ENCODE assay signal across 1 cellular context in genomic region chr3:52087728-52088127, GRCh38.
A peak's percentile ranks its signal among the peaks of the same experiment; 100 is the strongest.
TF ChIP-seq lines count a peak whose summit lies in the region.

No MANE protein-coding gene starts in this region.

TF ChIP-seq in HepG2, 621 proteins besides CTCF, POLR2A, EP300 and RAD21:
- TF ChIP-seq, protein P1, sequence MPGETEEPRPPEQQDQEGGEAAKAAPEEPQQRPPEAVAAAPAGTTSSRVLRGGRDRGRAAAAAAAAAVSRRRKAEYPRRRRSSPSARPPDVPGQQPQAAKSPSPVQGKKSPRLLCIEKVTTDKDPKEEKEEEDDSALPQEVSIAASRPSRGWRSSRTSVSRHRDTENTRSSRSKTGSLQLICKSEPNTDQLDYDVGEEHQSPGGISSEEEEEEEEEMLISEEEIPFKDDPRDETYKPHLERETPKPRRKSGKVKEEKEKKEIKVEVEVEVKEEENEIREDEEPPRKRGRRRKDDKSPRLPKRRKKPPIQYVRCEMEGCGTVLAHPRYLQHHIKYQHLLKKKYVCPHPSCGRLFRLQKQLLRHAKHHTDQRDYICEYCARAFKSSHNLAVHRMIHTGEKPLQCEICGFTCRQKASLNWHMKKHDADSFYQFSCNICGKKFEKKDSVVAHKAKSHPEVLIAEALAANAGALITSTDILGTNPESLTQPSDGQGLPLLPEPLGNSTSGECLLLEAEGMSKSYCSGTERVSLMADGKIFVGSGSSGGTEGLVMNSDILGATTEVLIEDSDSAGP (CRISPR knock-in tag; IDR thresholded peaks at IDR 0.05; ENCODE audit: borderline replicate concordance) = 0 out of 2 replicates have a peak, but pooled peaks have one; percentile 25
- TF ChIP-seq, protein P2, sequence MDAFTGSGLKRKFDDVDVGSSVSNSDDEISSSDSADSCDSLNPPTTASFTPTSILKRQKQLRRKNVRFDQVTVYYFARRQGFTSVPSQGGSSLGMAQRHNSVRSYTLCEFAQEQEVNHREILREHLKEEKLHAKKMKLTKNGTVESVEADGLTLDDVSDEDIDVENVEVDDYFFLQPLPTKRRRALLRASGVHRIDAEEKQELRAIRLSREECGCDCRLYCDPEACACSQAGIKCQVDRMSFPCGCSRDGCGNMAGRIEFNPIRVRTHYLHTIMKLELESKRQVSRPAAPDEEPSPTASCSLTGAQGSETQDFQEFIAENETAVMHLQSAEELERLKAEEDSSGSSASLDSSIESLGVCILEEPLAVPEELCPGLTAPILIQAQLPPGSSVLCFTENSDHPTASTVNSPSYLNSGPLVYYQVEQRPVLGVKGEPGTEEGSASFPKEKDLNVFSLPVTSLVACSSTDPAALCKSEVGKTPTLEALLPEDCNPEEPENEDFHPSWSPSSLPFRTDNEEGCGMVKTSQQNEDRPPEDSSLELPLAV (CRISPR knock-in tag; conservative IDR thresholded peaks at IDR 0.05; ENCODE audit: low read depth) = no peak
- TF ChIP-seq ZNF383 (CRISPR knock-in tag; IDR thresholded peaks at IDR 0.05; ENCODE audit: borderline replicate concordance) = no peak
- TF ChIP-seq ZNF543 (CRISPR knock-in tag; IDR thresholded peaks at IDR 0.05) = no peak
- TF ChIP-seq HNF4A (CRISPR knock-in tag; IDR thresholded peaks at IDR 0.05) = peak; percentile 60
- TF ChIP-seq, protein P3, sequence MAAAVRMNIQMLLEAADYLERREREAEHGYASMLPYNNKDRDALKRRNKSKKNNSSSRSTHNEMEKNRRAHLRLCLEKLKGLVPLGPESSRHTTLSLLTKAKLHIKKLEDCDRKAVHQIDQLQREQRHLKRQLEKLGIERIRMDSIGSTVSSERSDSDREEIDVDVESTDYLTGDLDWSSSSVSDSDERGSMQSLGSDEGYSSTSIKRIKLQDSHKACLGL (CRISPR knock-in tag; IDR thresholded peaks at IDR 0.05) = 0 out of 2 replicates have a peak, but pooled peaks have one; percentile 35
- TF ChIP-seq HNF4G (IDR thresholded peaks at IDR 0.05; ENCODE audit: borderline replicate concordance, low read depth, low read length) = peak; percentile 71
- no peak for TF ChIP-seq HNF4G (CRISPR knock-in tag; IDR thresholded peaks at IDR 0.05; ENCODE audit: borderline replicate concordance, low read depth)
